8 cellular contexts compared by ENCODE assay signal in the genomic region with DNA sequence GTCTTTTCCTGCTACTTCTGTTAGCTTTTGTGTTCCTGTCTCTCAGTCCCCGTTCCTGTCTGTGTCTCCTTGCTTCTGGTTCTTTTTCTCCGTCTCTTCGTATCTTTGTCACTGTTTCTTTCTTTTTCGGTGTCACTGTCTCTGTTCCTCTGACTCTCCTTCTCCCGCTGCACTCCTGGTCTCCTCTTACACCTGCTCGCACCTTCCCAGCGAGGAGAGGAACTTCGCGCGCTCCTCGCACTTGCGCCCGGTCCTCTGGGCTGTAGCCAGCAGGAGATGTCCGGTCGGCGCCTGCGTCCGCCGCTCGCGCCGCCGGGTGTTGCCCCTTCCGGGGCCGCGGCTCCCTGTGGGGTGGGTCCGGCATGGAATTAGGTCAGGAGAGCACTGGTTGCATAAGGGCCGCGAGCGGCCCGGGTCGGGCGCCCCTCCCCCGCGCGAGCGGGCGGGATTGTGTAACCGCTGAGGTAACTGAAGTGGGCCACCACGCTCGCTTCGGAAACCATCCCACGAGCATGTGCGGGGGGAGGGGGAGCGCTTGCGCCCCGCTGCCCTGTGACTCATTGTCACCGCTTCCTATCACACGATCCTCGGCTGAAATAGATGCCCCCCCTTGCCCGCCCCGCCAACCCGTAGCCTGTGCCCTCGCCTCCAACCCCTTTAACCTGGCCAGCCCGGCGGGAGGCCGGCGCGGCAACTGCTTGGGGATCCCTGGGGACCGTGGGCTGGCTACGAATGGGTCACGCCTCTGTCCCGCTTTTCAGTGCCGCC. TPM values are rescaled to one million over a fixed set of nuclear protein-coding genes. Genes with fewer than 3 reads are reported as not detected.
DNase-seq lines count a peak whose midpoint lies in the region; ATAC-seq, FAIRE-seq and TF ChIP-seq lines count a peak whose summit lies in the region.

No MANE protein-coding gene starts in this region.

- no peaks in the 10 kb centered on the region; the same call in 1 of the 2 replicates for H4K20me1 ChIP-seq in PC-3 (ENCODE audit: low read length)

- peak overlapping the region; percentile 78 for H3K4me3 ChIP-seq in PC-3 (ENCODE audit: low read length)
- H3K4me3 ChIP-seq in fibroblast of pulmonary artery (replicated peaks; ENCODE audit: low read depth, low read length): peak overlapping the region; percentile 38
- H3K4me3 ChIP-seq in subcutaneous abdominal adipose tissue (ENCODE audit: low read depth in 1 of 5, low read length in 5 of 5): peak overlapping the region; percentile 46 to 80 (median 73)

- peak overlapping the region; percentile 96 for H3K4me2 ChIP-seq in PC-3 (ENCODE audit: low read length)

- H3K4me3 Mint-ChIP-seq in activated T-helper 17 cell treated with anti-CD3 and anti-CD28 coated beads, Interleukin-2, amount 50 U/mL, for 72 hours: peak overlapping the region; percentile 95
- peak overlapping the region; percentile 74 for H3K4me3 Mint-ChIP-seq in neural crest cell

- POLR2A ChIA-PET in PC-3 (lab: Charles Lee; ENCODE audit: unreplicated experiment): no interaction called here

- H3K4me1 Mint-ChIP-seq in activated T-helper 17 cell treated with anti-CD3 and anti-CD28 coated beads, Interleukin-2, amount 50 U/mL, for 72 hours: no peaks in the 10 kb centered on the region
- peaks cover 14% of the 10 kb centered on the region for H3K4me1 Mint-ChIP-seq in neural crest cell

- H3K4me1 ChIP-seq in PC-3 (ENCODE audit: insufficient read depth, low read length) (peaks cover 25% of the 10 kb centered on the region), subcutaneous abdominal adipose tissue (ENCODE audit: control insufficient read depth in 5 of 5, insufficient read depth in 5 of 5, low read length in 5 of 5) (peaks cover 0 to 34% (median 26%) of the 10 kb centered on the region in 5 donors)

- H3K36me3 ChIP-seq in PC-3 (ENCODE audit: low read depth, low read length) (peaks cover 11% of the 10 kb centered on the region), subcutaneous abdominal adipose tissue (ENCODE audit: control insufficient read depth in 5 of 5, insufficient read depth in 5 of 5, low read length in 5 of 5) (no peaks in the 10 kb centered on the region)

- intact Hi-C loops in PC-3 (cut with micrococcal nuclease): loop anchor here (5.0 to 10.0 kb wide), 2 partner anchors 91 to 129 kb away; no protein-coding TSS in a partner anchor

- peaks cover 5% of the 10 kb centered on the region for H3K27me3 Mint-ChIP-seq in activated T-helper 17 cell treated with anti-CD3 and anti-CD28 coated beads, Interleukin-2, amount 50 U/mL, for 72 hours
- H3K27me3 Mint-ChIP-seq in neural crest cell (ENCODE audit: low read depth): peaks cover 84% of the 10 kb centered on the region

- BruUV-seq in PC-3 (replicated peaks; lab: Mats Ljungman, UMichigan): no TSS peak

- FAIRE-seq in H54 (lab: Jason Lieb, UNC): no peak

- peak overlapping the region; percentile 49 for H3K9ac ChIP-seq in PC-3 (ENCODE audit: low read length)
- peak overlapping the region in 4 of 5 donors; percentile 34 to 72 (median 54) for H3K9ac ChIP-seq in subcutaneous abdominal adipose tissue (ENCODE audit: low read length in 5 of 5)

- no peaks in the 10 kb centered on the region for H3K9me3 Mint-ChIP-seq in activated T-helper 17 cell treated with anti-CD3 and anti-CD28 coated beads, Interleukin-2, amount 50 U/mL, for 72 hours
- H3K9me3 Mint-ChIP-seq in neural crest cell: no peaks in the 10 kb centered on the region

- peak; percentile 74 for DNase-seq in H54 (ENCODE audit: insufficient read length, low spot score)
- DNase-seq in PC-3: peak; percentile 78
- peak; percentile 48 for DNase-seq in fibroblast of pulmonary artery (ENCODE audit: low read depth)
- DNase-seq in neural crest cell (ENCODE audit: low read depth, low spot score): no peak
- DNase-seq in NK-92 (lab: John Stamatoyannopoulos, UW; ENCODE audit: unreplicated experiment): no peak

- H3K9me2 ChIP-seq in PC-3 (replicated peaks; ENCODE audit: low read length): no peaks in the 10 kb centered on the region

- peaks cover 19% of the 10 kb centered on the region for H3K36me3 Mint-ChIP-seq in activated T-helper 17 cell treated with anti-CD3 and anti-CD28 coated beads, Interleukin-2, amount 50 U/mL, for 72 hours (ENCODE audit: low read depth)
- H3K36me3 Mint-ChIP-seq in neural crest cell (ENCODE audit: low read depth): no peaks in the 10 kb centered on the region

- CTCF ChIA-PET in PC-3 (lab: Charles Lee): no interaction called here

- H3K79me2 ChIP-seq in PC-3 (ENCODE audit: low read length): peaks cover 39% of the 10 kb centered on the region

- no peaks in the 10 kb centered on the region for H3F3A ChIP-seq in PC-3 (ENCODE audit: low read length, unreplicated experiment)

- ATAC-seq in PC-3 (peak; percentile 54), HG02588 (IDR thresholded peaks at IDR 0.05; ENCODE audit: unreplicated experiment) (no peak)
- ATAC-seq in activated T-helper 17 cell treated with anti-CD3 and anti-CD28 coated beads, Interleukin-2, amount 50 U/mL, for 72 hours (replicated peaks): peak; percentile 45

- no peak for TF ChIP-seq POLR2A in H54 (IDR thresholded peaks at IDR 0.05; ENCODE audit: low read depth, low read length)

- TF ChIP-seq CTCF in PC-3 (conservative IDR thresholded peaks at IDR 0.05; ENCODE audit: low read depth, low read length) (no peak), fibroblast of pulmonary artery (IDR thresholded peaks at IDR 0.05; ENCODE audit: low read length, missing control alignments) (no peak), neural crest cell (conservative IDR thresholded peaks at IDR 0.05) (no peak)

- peak overlapping the region; percentile 91 for H3K27ac Mint-ChIP-seq in activated T-helper 17 cell treated with anti-CD3 and anti-CD28 coated beads, Interleukin-2, amount 50 U/mL, for 72 hours
- peak overlapping the region; percentile 78 for H3K27ac Mint-ChIP-seq in neural crest cell (ENCODE audit: unreplicated experiment)

- no peaks in the 10 kb centered on the region for H3K9me3 ChIP-seq in PC-3 (ENCODE audit: low read length)
- no peaks in the 10 kb centered on the region for H3K9me3 ChIP-seq in subcutaneous abdominal adipose tissue (ENCODE audit: control insufficient read depth in 5 of 5, low read length in 5 of 5)

- H3K27ac ChIP-seq in PC-3 (ENCODE audit: low read length): peak overlapping the region; percentile 56
- peak overlapping the region; percentile 72 for H3K27ac ChIP-seq in subcutaneous abdominal adipose tissue (ENCODE audit: low read depth, low read length)

- no peaks in the 10 kb centered on the region for H3K27me3 ChIP-seq in PC-3 (ENCODE audit: low read length)
- peaks cover 0 to 19% (median 14%) of the 10 kb centered on the region in 5 donors for H3K27me3 ChIP-seq in subcutaneous abdominal adipose tissue (ENCODE audit: control insufficient read depth in 5 of 5, insufficient read depth in 4 of 5, low read length in 5 of 5)

- H2AFZ ChIP-seq in PC-3 (ENCODE audit: low read length): peak overlapping the region; percentile 80

RNA-seq across cellular contexts. Expression of gene LONRF3, which starts 1.6 kb away (rescaled TPM):
- total RNA-seq in PC-3 (2014; rRNA removed) (14.5 and 15.6 TPM in 2 replicates), neural crest cell (0.20 and 0.30 TPM in 2 replicates)
- total RNA-seq in activated T-helper 17 cell treated with anti-CD3 and anti-CD28 coated beads, Interleukin-2, amount 50 U/mL, for 72 hours: 1 to 10 TPM; 3.7 to 7.6 TPM

Comparison
In these comparisons a context has a peak if more than half of its experiments do, and no peak if none do; other contexts are left out.
1. DNase-seq: peak in H54 (single experiment), PC-3 (single experiment) and fibroblast of pulmonary artery (single experiment); none in neural crest cell (single experiment) and NK-92 (single experiment).
2. Peak in every context shown above with its lines, with median percentiles within 50 percentile points of each other: H3K4me3 ChIP-seq.